Comparison of ENCODE assay signal across 22 cellular contexts in the genomic region with DNA sequence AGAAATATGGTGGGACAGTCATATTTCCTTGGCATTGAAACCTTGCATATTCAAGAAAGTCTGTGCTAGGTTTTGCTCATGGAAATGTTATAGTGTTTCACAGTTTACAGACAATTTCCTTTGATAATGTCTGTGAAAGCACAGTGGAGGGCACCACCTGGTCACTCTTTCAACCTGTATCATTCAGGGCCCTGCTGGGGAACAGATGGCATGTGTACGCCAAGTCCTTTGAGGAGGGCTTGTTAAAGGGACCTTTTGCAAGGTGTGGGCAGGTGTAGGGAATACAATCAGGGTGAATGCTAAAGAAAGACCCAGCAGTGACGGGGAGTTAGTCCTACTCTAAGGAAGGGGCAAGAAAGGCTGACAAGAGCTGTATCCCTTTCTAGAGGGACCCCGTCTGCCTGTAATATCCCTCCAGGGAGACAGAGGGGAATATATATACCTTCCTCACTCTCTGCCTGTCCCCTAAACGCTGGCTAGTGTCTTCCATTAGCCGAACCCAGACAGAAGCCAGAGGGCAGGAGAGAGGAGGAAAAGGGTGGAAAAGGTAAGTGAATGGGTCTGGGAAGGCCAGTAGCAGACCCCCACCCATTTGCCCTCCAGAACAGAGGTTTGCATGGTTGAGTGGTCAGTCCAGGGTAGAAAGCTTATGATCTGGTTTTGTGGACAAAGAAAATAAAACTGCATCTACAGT. TPM values are rescaled to one million over a fixed set of nuclear protein-coding genes. Genes with fewer than 3 reads are reported as not detected.
A peak's percentile ranks its signal among the peaks of the same experiment; 100 is the strongest.
DNase-seq lines count a peak whose midpoint lies in the region; ATAC-seq, FAIRE-seq and TF ChIP-seq lines count a peak whose summit lies in the region.
"Had no signal": no experiment of that assay in that cellular context is flagged by ENCODE, and none has a peak within 500 bp of the region (broad histone marks: within the 10 kb centered on the region; RNA-seq: fewer than 3 reads in every experiment).

No MANE protein-coding gene starts in this region.

- TF ChIP-seq CTCF in WERI-Rb-1 (IDR thresholded peaks at IDR 0.05; ENCODE audit: low read depth, low read length) (no peak), pancreas (IDR thresholded peaks at IDR 0.05) (no peak)

- H3K4me3 ChIP-seq in WERI-Rb-1 (ENCODE audit: low read depth, low read length) (no peak overlapping the region), pancreas (no peak overlapping the region)
- H3K4me3 ChIP-seq: esophagus squamous epithelium, gastroesophageal sphincter, right lobe of liver, vagina had no signal

- H3K27ac ChIP-seq in WERI-Rb-1 (no peak overlapping the region), pancreas (no peak overlapping the region)
- H3K27ac ChIP-seq: esophagus squamous epithelium, gastroesophageal sphincter, right lobe of liver, vagina had no signal

- intact Hi-C loops in pancreas (cut with DNase I) = no loop called here

- no peaks in the 10 kb centered on the region for H3K27me3 ChIP-seq in WERI-Rb-1 (ENCODE audit: insufficient read depth, low read depth, severe bottlenecking)
- H3K27me3 ChIP-seq in pancreas = no peaks in the 10 kb centered on the region
- H3K27me3 ChIP-seq: esophagus squamous epithelium, gastroesophageal sphincter, right lobe of liver, vagina had no signal

- FAIRE-seq in pancreas (lab: Jason Lieb, UNC) = no peak
- FAIRE-seq: A204.1 had no signal

- no peaks in the 10 kb centered on the region for H3K9me3 ChIP-seq in WERI-Rb-1 (ENCODE audit: severe bottlenecking)
- H3K9me3 ChIP-seq in pancreas = no peaks in the 10 kb centered on the region
- H3K9me3 ChIP-seq: esophagus squamous epithelium, gastroesophageal sphincter, right lobe of liver, vagina had no signal

- no peaks in the 10 kb centered on the region for H3K4me1 ChIP-seq in pancreas
- H3K4me1 ChIP-seq: right lobe of liver, vagina had no signal

- 71 to 82% methylated on average over 5 of the region's 5 CpGs for WGBS in pancreas, 2 donors

- DNase-seq in NCI-H2107 treated with DMSO at 0.1 percent for 48 hours (lab: John Stamatoyannopoulos, UW; ENCODE audit: unreplicated experiment) = peak; percentile 35
- no peak for DNase-seq in NCI-H2107 (lab: John Stamatoyannopoulos, UW)
- DNase-seq in NCI-H2196 treated with DMSO at 0.1 percent for 48 hours (lab: John Stamatoyannopoulos, UW; ENCODE audit: unreplicated experiment) = peak; percentile 20
- peak; percentile 9 for DNase-seq in WERI-Rb-1
- no peak for DNase-seq in pancreas
- no peak for DNase-seq in NCI-H1436 (lab: John Stamatoyannopoulos, UW)
- DNase-seq: activated CD4-positive, alpha-beta T cell treated with anti-CD3 and anti-CD28 coated beads for 36 hours; activated naive CD8-positive, alpha-beta T cell treated with anti-CD3 and anti-CD28 coated beads, Interleukin-2, amount 10 ng/mL, durations not matched to agents 7 days and 5 days; effector memory CD4-positive, alpha-beta T cell; esophagus squamous epithelium; GDM1; KBM-7; naive B cell; NCI-H1048; right lobe of liver had no signal

- H3K36me3 ChIP-seq in WERI-Rb-1 = no peaks in the 10 kb centered on the region
- no peaks in the 10 kb centered on the region for H3K36me3 ChIP-seq in pancreas
- H3K36me3 ChIP-seq: esophagus squamous epithelium, gastroesophageal sphincter, right lobe of liver, vagina had no signal

- ATAC-seq in pancreas (peak in 3 of 4 donors; percentile 39 to 85 (median 80)), GM21526 (IDR thresholded peaks at IDR 0.05; ENCODE audit: low FRiP score, unreplicated experiment) (no peak), GM21737 (IDR thresholded peaks at IDR 0.05; ENCODE audit: unreplicated experiment) (no peak)
- ATAC-seq: activated CD4-positive, alpha-beta T cell treated with anti-CD3 and anti-CD28 coated beads for 36 hours; gastroesophageal sphincter; right lobe of liver; Right ventricle myocardium inferior had no signal

RNA-seq across cellular contexts. Expression of gene PLCB4, which starts 10.3 kb away (rescaled TPM):
- 1 to 10 TPM in 5 of 6 donors, under 1 TPM in 1; 0.56 to 6.4 (median 2.2) TPM for total RNA-seq in pancreas
- 1 to 10 TPM; 1.8 to 9.3 TPM for polyA plus RNA-seq in pancreas
- total RNA-seq: activated naive CD8-positive, alpha-beta T cell treated with anti-CD3 and anti-CD28 coated beads, Interleukin-2, amount 10 ng/mL, durations not matched to agents 7 days and 5 days; activated T-helper 2 cell treated with anti-CD3 and anti-CD28 coated beads, Interferon-gamma antibody, Interleukin-2, Interleukin-4, amounts not matched to agents 10 μg/mL and 5 μg/mL and 100 μg/mL, durations not matched to agents 14 hours and 24 hours and 36 hours had no signal

Comparison
In these comparisons a context has a peak if more than half of its experiments do, and no peak if none do; other contexts are left out.
1. DNase-seq: peak in NCI-H2107 treated with DMSO at 0.1 percent for 48 hours (single experiment), NCI-H2196 treated with DMSO at 0.1 percent for 48 hours (single experiment) and WERI-Rb-1 (single experiment); none in NCI-H2107 (single experiment), pancreas (0 of 6) and NCI-H1436 (single experiment).
2. ATAC-seq: peak in pancreas (3 of 4); none in GM21526 (single experiment) and GM21737 (single experiment).